ENCODE assay signal across 8 cellular contexts in the genomic region with DNA sequence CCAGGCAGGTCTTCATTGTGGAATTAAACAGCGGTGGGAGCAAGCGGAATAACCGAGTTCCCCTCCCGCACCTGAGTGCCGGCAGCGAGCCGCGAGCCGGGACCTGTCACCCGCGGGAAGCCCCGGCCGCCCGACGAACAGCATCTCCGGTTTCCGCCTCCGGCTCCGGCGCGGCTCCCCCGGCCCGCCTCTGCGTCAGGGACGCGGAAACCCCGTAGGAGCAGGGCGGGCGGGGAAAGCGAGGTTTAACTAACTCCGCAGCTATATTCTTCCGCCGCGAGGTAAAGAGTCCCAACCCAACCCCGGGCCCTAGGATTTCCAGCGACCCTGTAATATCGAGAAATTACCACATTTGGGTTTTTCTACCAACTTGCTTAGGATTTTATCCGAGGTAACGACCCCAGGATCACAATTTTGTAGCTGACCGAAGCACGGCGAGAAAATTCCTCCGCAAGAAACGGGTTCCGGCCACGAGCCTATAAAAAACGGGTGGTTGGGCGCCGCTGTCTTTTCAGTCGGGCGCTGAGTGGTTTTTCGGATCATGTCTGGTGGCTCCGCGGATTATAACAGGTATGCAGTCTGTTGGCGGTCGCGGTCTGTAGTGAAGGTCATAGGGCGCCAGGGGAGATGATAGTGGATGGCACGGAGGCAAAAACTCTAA. TPM values are rescaled to one million over a fixed set of nuclear protein-coding genes. Genes with fewer than 3 reads are reported as not detected.
DNase-seq lines count a peak whose midpoint lies in the region; ATAC-seq and TF ChIP-seq lines count a peak whose summit lies in the region.

Gene EIF4A2, plus strand, starts transcription at position 508 of the 661 bp plus-strand sequence. Its CDS starts 34 bp downstream, at position 542.

- no peaks in the 10 kb centered on the region for H3K9me2 ChIP-seq in PC-9 (ENCODE audit: insufficient read depth)

- H3K4me3 ChIP-seq in PC-9 (peak within 1 kb of the TSS; percentile 92), epithelial cell of esophagus (ENCODE audit: low read length) (peak within 1 kb of the TSS; percentile 100), mucosa of descending colon (peak within 1 kb of the TSS; percentile 86)

- peaks cover 47% of the 10 kb centered on the region for H3K36me3 ChIP-seq in PC-9 (ENCODE audit: low read depth)
- H3K36me3 ChIP-seq in mucosa of descending colon (ENCODE audit: low read depth): peaks cover 4% of the 10 kb centered on the region

- peak within 1 kb of the TSS; percentile 93 for H3K4me2 ChIP-seq in PC-9

- ATAC-seq in GM21619 (IDR thresholded peaks at IDR 0.05; ENCODE audit: unreplicated experiment) (peak; percentile 50), mucosa of descending colon (peak; percentile 93)

- H2AFZ ChIP-seq in PC-9: peak within 1 kb of the TSS; percentile 96

- H3K4me1 ChIP-seq in PC-9 (replicated peaks; ENCODE audit: insufficient read depth): peaks cover 34% of the 10 kb centered on the region
- peaks cover 30% of the 10 kb centered on the region for H3K4me1 ChIP-seq in mucosa of descending colon (ENCODE audit: low read depth)

- no TSS peak for BruUV-seq in PC-9 (replicated peaks; lab: Mats Ljungman, UMichigan)

- TF ChIP-seq CTCF in PC-9 (conservative IDR thresholded peaks at IDR 0.05): no peak
- TF ChIP-seq CTCF in epithelial cell of esophagus (IDR thresholded peaks at IDR 0.05; ENCODE audit: insufficient read depth, low read depth, low read length, missing control alignments): no peak
- TF ChIP-seq CTCF in mucosa of descending colon (IDR thresholded peaks at IDR 0.05): no peak

- POLR2A ChIA-PET in PC-9 (lab: Charles Lee; ENCODE audit: unreplicated experiment): interaction anchor here (0.5 to 1.7 kb wide), 15 partner anchors 10 to 1299 kb away, joined by 3 to 9 read pairs (median 5); partner anchors contain the start of genes DNAJB11, RPL39L and SENP2

- DNase-seq in DMS 273 treated with DMSO at 0.1 percent for 48 hours (lab: John Stamatoyannopoulos, UW) (peak; percentile 83), KBM-7 (peak; percentile 90), PC-9 (peak; percentile 85 to 95), activated T-cell treated with anti-CD3 and anti-CD28 coated beads for 48 hours (ENCODE audit: low read depth) (peak; percentile 89), epithelial cell of esophagus (ENCODE audit: low read depth) (peak; percentile 91), mucosa of descending colon (peak; percentile 90 to 94 (median 94))
- peak; percentile 78 to 88 for DNase-seq in stimulated activated CD8-positive, alpha-beta memory T cell treated with anti-CD3 and anti-CD28 coated beads, Interleukin-2, amount 100 ng/mL, for 48 hours (ENCODE audit: low read depth in 2 of 2)

- H3K9me3 ChIP-seq in PC-9 (ENCODE audit: insufficient read depth, low read depth): no peaks in the 10 kb centered on the region
- H3K9me3 ChIP-seq in mucosa of descending colon: no peaks in the 10 kb centered on the region

- in situ Hi-C loops in KBM-7 (cut with MboI; ENCODE audit: low pct_unique_long_range_greater_than_20kb, low sequenced_read_pairs): no loop called here

- CTCF ChIA-PET in PC-9 (lab: Charles Lee): interaction anchor here (0.6 to 1.6 kb wide), 6 partner anchors 166 to 1027 kb away, joined by 3 to 15 read pairs (median 4); no protein-coding TSS in a partner anchor

- peaks cover 53% of the 10 kb centered on the region for H3K79me2 ChIP-seq in PC-9 (ENCODE audit: low read depth)

- H3K27me3 ChIP-seq in PC-9 (ENCODE audit: insufficient read depth, low read depth): no peaks in the 10 kb centered on the region

- peak within 1 kb of the TSS; percentile 93 for H3K27ac ChIP-seq in PC-9

- peaks cover 55% of the 10 kb centered on the region for H3F3A ChIP-seq in PC-9 (ENCODE audit: insufficient read depth, low read depth)

- intact Hi-C loops in PC-9 (cut with micrococcal nuclease; ENCODE audit: unreplicated experiment): loop anchor here (1.0 to 5.0 kb wide), 4 partner anchors 30 to 676 kb away; partner anchors contain the start of genes DNAJB11 and ETV5
- intact Hi-C loops in mucosa of descending colon (cut with DNase I, micrococcal nuclease): loop anchor here in 1 of 2 donors (10.0 kb wide), 1 partner anchor 848 kb away; the partner anchor contains the start of gene TRA2B

- peaks cover 42% of the 10 kb centered on the region for H4K20me1 ChIP-seq in PC-9 (ENCODE audit: insufficient read depth)

RNA-seq across cellular contexts. Expression of gene EIF4A2, which starts in this region (rescaled TPM):
- total RNA-seq in PC-9 (2021) (446 and 618 TPM in 2 replicates), mucosa of descending colon (100 to 1,000 TPM; 218 to 536 (median 316) TPM)

Comparison
In these comparisons a context has a peak if more than half of its experiments do, and no peak if none do; other contexts are left out.
1. Peak in every context shown above with its lines: DNase-seq, ATAC-seq, H3K4me3 ChIP-seq and H3K27ac ChIP-seq.